ENCODE assay signal across 12 cellular contexts in genomic region chr17:66492080-66492479, GRCh38.
"Had no signal": no experiment of that assay in that cellular context is flagged by ENCODE, and none has a peak within 500 bp of the region (broad histone marks: within the 10 kb centered on the region; RNA-seq: fewer than 3 reads in every experiment).

No MANE protein-coding gene starts in this region.

- H3K27ac ChIP-seq: left lung had no signal

- H3K27me3 ChIP-seq: left lung, tibial nerve had no signal

- DNase-seq: activated CD4-positive, alpha-beta T cell treated with anti-CD3 and anti-CD28 coated beads, Interleukin-2, amount 50 U/mL, for 1 hour; activated CD8-positive, alpha-beta memory T cell treated with anti-CD3 and anti-CD28 coated beads, Interleukin-2, amount 10 ng/mL, durations not matched to agents 7 days and 5 days; activated naive CD4-positive, alpha-beta T cell treated with Interleukin-2 at 50 U/mL for 16 hours; activated T-cell treated with anti-CD3 and anti-CD28 coated beads, Interleukin-2, amount 50 U/mL, for 48 hours; amygdala; cerebellar nuclear complex; dermis blood vessel endothelial cell; left lung; stimulated activated CD4-positive, alpha-beta T cell treated with anti-CD3 and anti-CD28 coated beads, Interleukin-15, amount 100 ng/mL, for 24 hours; T-helper 1 cell had no signal

- H3K4me3 Mint-ChIP-seq: activated CD8-positive, alpha-beta memory T cell treated with anti-CD3 and anti-CD28 coated beads, Interleukin-2, amount 10 ng/mL, durations not matched to agents 7 days and 5 days had no signal

- ATAC-seq: activated CD8-positive, alpha-beta memory T cell treated with anti-CD3 and anti-CD28 coated beads, Interleukin-2, amount 10 ng/mL, durations not matched to agents 7 days and 5 days had no signal

- H3K27ac Mint-ChIP-seq: activated CD8-positive, alpha-beta memory T cell treated with anti-CD3 and anti-CD28 coated beads, Interleukin-2, amount 10 ng/mL, durations not matched to agents 7 days and 5 days had no signal

- H3K27me3 Mint-ChIP-seq: activated CD8-positive, alpha-beta memory T cell treated with anti-CD3 and anti-CD28 coated beads, Interleukin-2, amount 10 ng/mL, durations not matched to agents 7 days and 5 days had no signal

- H3K4me3 ChIP-seq: left lung, tibial nerve had no signal

- H3K36me3 ChIP-seq: left lung, tibial nerve had no signal

- FAIRE-seq: keratinocyte had no signal

- H3K9me3 ChIP-seq: left lung, tibial nerve had no signal
